ENCODE assay signal across 14 cellular contexts in genomic region chr19:40756502-40757110, GRCh38. TPM values are rescaled to one million over a fixed set of nuclear protein-coding genes. Genes with fewer than 3 reads are reported as not detected.
DNase-seq lines count a peak whose midpoint lies in the region; ATAC-seq and TF ChIP-seq lines count a peak whose summit lies in the region.
"Had no signal": no experiment of that assay in that cellular context is flagged by ENCODE, and none has a peak within 500 bp of the region (broad histone marks: within the 10 kb centered on the region; RNA-seq: fewer than 3 reads in every experiment).

No MANE protein-coding gene starts in this region.

- H3K27me3 ChIP-seq in GM06990 (replicated peaks; ENCODE audit: control insufficient read depth, insufficient read depth, low read length) (no peaks in the 10 kb centered on the region), mammary epithelial cell (ENCODE audit: insufficient read depth, low read length) (no peaks in the 10 kb centered on the region), trophoblast cell (ENCODE audit: insufficient read depth, low read length) (no peaks in the 10 kb centered on the region), vagina (no peaks in the 10 kb centered on the region)
- H3K27me3 ChIP-seq: transverse colon had no signal

- no peak overlapping the region for H4K91ac ChIP-seq in trophoblast cell (ENCODE audit: low read depth, low read length)

- no peak overlapping the region for H2BK5ac ChIP-seq in trophoblast cell (ENCODE audit: low read depth, low read length, poor library complexity)

- dilution Hi-C loops in mammary epithelial cell (cut with HindIII; ENCODE audit: low sequenced_read_pairs), result loop anchor here (10.0 kb wide), 1 partner anchor 258 kb away; no protein-coding TSS in a partner anchor

- H3K14ac ChIP-seq in trophoblast cell (ENCODE audit: low read length), result no peak overlapping the region

- H3K18ac ChIP-seq in trophoblast cell (ENCODE audit: low read length), result peak overlapping the region; percentile 64

- H2AFZ ChIP-seq in mammary epithelial cell (ENCODE audit: low read depth, low read length) (no peak overlapping the region), trophoblast cell (ENCODE audit: insufficient read depth, low read length, poor library complexity) (no peak overlapping the region)

- peak overlapping the region; percentile 35 for H4K12ac ChIP-seq in trophoblast cell (ENCODE audit: low read depth, low read length)

- peak overlapping the region; percentile 86 for H3K4ac ChIP-seq in trophoblast cell (ENCODE audit: low read depth, low read length)

- H3K9me3 ChIP-seq in mammary epithelial cell (replicated peaks; ENCODE audit: insufficient read depth, low read length) (no peaks in the 10 kb centered on the region), trophoblast cell (ENCODE audit: insufficient read depth, low read depth, low read length) (no peaks in the 10 kb centered on the region), vagina (no peaks in the 10 kb centered on the region)
- H3K9me3 ChIP-seq: transverse colon had no signal

- no peak for TF ChIP-seq CTCF in GM06990 (IDR thresholded peaks at IDR 0.05; ENCODE audit: insufficient read depth, low read length, poor library complexity, severe bottlenecking)
- TF ChIP-seq CTCF in mammary epithelial cell (conservative IDR thresholded peaks at IDR 0.05 in 1 of 2, IDR thresholded peaks at IDR 0.05 in 1 of 2; ENCODE audit: extremely low read depth in 1 of 2, insufficient read depth in 1 of 2, low read depth in 1 of 2, low read length in 2 of 2), result no peak
- no peak for TF ChIP-seq CTCF in vagina (IDR thresholded peaks at IDR 0.05)

- H3K4me2 ChIP-seq in mammary epithelial cell (ENCODE audit: insufficient read depth, low read depth, low read length) (no peak overlapping the region), trophoblast cell (ENCODE audit: low read length) (no peak overlapping the region)

- CTCF ChIA-PET in mammary epithelial cell (lab: Charles Lee; ENCODE audit: low non-redundant PET), result no interaction called here

- peak overlapping the region; percentile 33 for H3K27ac ChIP-seq in mammary epithelial cell (ENCODE audit: insufficient read depth, low read depth, low read length)
- no peak overlapping the region for H3K27ac ChIP-seq in trophoblast cell (ENCODE audit: low read depth, low read length)
- no peak overlapping the region for H3K27ac ChIP-seq in vagina
- H3K27ac ChIP-seq: transverse colon had no signal

- H3K23ac ChIP-seq in trophoblast cell (ENCODE audit: low read length), result no peak overlapping the region

- in situ Hi-C loops in mammary epithelial cell (cut with MboI; ENCODE audit: low sequenced_read_pairs in 2 of 2), result no loop called here

- H3K4me1 ChIP-seq in mammary epithelial cell (ENCODE audit: insufficient read depth, low read length) (peaks cover 28% of the 10 kb centered on the region), trophoblast cell (ENCODE audit: control insufficient read depth in 1 of 2, insufficient read depth in 2 of 2, low read length in 2 of 2) (peaks cover 20 to 27% of the 10 kb centered on the region in 2 experiments), vagina (peaks cover 54% of the 10 kb centered on the region)

- H3K79me2 ChIP-seq in mammary epithelial cell (ENCODE audit: insufficient read depth, low read length), result peaks cover 89% of the 10 kb centered on the region
- H3K79me2 ChIP-seq in trophoblast cell (ENCODE audit: control insufficient read depth, insufficient read depth, low read length, poor library complexity), result peaks cover 29% of the 10 kb centered on the region

- H4K20me1 ChIP-seq in mammary epithelial cell (ENCODE audit: insufficient read depth, low read length), result no peaks in the 10 kb centered on the region

- no peak for ATAC-seq in HG02840 (IDR thresholded peaks at IDR 0.05; ENCODE audit: low FRiP score, unreplicated experiment)

- H3K9ac ChIP-seq in mammary epithelial cell (ENCODE audit: insufficient read depth, low read length) (no peak overlapping the region), trophoblast cell (ENCODE audit: low read length) (no peak overlapping the region)

- no peak for TF ChIP-seq POLR2A in vagina (IDR thresholded peaks at IDR 0.05)

- H3K4me3 ChIP-seq in GM06990 (replicated peaks; ENCODE audit: low read depth, low read length) (peak overlapping the region; percentile 8; the same call in 1 of the 2 replicates), mammary epithelial cell (replicated peaks in 1 of 3; ENCODE audit: insufficient read depth in 1 of 3, low read depth in 2 of 3, low read length in 3 of 3) (no peak overlapping the region), trophoblast cell (ENCODE audit: low read depth, low read length) (no peak overlapping the region), vagina (no peak overlapping the region)
- H3K4me3 ChIP-seq: transverse colon had no signal

- H3K79me1 ChIP-seq in trophoblast cell (ENCODE audit: low read length), result peaks cover 6% of the 10 kb centered on the region

- H2BK12ac ChIP-seq in trophoblast cell (ENCODE audit: low read length), result no peak overlapping the region

- DNase-seq in GM06990 (ENCODE audit: extremely low read depth, insufficient read length) (no peak), T-helper 2 cell (peak in 3 of 5 experiments; percentile 25 to 75 (median 33)), mammary epithelial cell (peak; percentile 85), trophoblast cell (peak; percentile 87 to 95), NCI-H2107 (lab: John Stamatoyannopoulos, UW) (no peak), vagina (ENCODE audit: extremely low spot score in 2 of 2) (no peak), D341Med (ENCODE audit: low spot score) (no peak)
- DNase-seq: amniotic stem cell, erythroblast, NCI-H82, nucleus accumbens, transverse colon had no signal

- no peak overlapping the region for H2AK5ac ChIP-seq in trophoblast cell (ENCODE audit: low read length)

- no peak overlapping the region for H2BK120ac ChIP-seq in trophoblast cell (ENCODE audit: insufficient read depth, low read length, poor library complexity)

- no peak overlapping the region for H4K8ac ChIP-seq in trophoblast cell (ENCODE audit: low read depth, low read length)

- H3K36me3 ChIP-seq in GM06990 (ENCODE audit: control insufficient read depth, insufficient read depth, low read length) (peaks cover 34% of the 10 kb centered on the region), mammary epithelial cell (ENCODE audit: insufficient read depth, low read length) (peaks cover 24% of the 10 kb centered on the region), trophoblast cell (ENCODE audit: control insufficient read depth in 1 of 2, insufficient read depth in 2 of 2, low read length in 2 of 2) (peaks cover 52 to 57% of the 10 kb centered on the region in 2 experiments), vagina (peaks cover 0 to 64% of the 10 kb centered on the region in 2 donors)

- intact Hi-C loops in mammary epithelial cell (cut with micrococcal nuclease) (no loop called here), vagina (cut with DNase I) (loop anchor here (10.0 kb wide), 1 partner anchor 48 kb away; no protein-coding TSS in a partner anchor)

- no TSS peak for BruUV-seq in mammary epithelial cell (replicated peaks; lab: Mats Ljungman, UMichigan)

- WGBS in mammary epithelial cell (ENCODE audit: low coverage, missing lambda C conversion rate), result 45% methylated on average over 9 of the region's 11 CpGs
- no CpG with 5 or more reads among the region's 11 CpGs for WGBS in trophoblast cell (ENCODE audit: extremely low coverage, insufficient coverage, insufficient read length)

RNA-seq across cellular contexts. Expression of gene SNRPA, which starts 5.6 kb away (rescaled TPM):
- total RNA-seq in mammary epithelial cell (10 to 100 TPM; 28.2 to 99.3 TPM), vagina (72.7 TPM)
- polyA plus RNA-seq in mammary epithelial cell, result 117 TPM
- polyA minus RNA-seq in mammary epithelial cell, result 257 TPM
- polyA plus RNA-seq in trophoblast cell (2013), result 159 and 164 TPM in 2 replicates

RNA-seq across cellular contexts. Expression of gene ACTMAP, which starts 6.3 kb away (rescaled TPM):
- 10 to 100 TPM in 1 of 2 donors, 1 to 10 TPM in 1; 1.0 to 15.2 TPM for total RNA-seq in mammary epithelial cell
- 3.2 TPM for polyA plus RNA-seq in mammary epithelial cell
- 6.4 TPM for polyA minus RNA-seq in mammary epithelial cell
- 7.5 and 8.6 TPM in 2 replicates for polyA plus RNA-seq in trophoblast cell (2013)
- 2.2 TPM for total RNA-seq in vagina

RNA-seq across cellular contexts. Expression of gene MIA, which starts 18.7 kb away (rescaled TPM):
- 100 to 1,000 TPM; 106 to 107 TPM for total RNA-seq in mammary epithelial cell
- 166 TPM for polyA plus RNA-seq in mammary epithelial cell
- polyA minus RNA-seq in mammary epithelial cell, result 99.5 TPM
- polyA plus RNA-seq in trophoblast cell (2013), result 2.0 and 2.1 TPM in 2 replicates
- total RNA-seq in vagina, result 11.0 TPM
- total RNA-seq: T-helper 1 cell treated with Interleukin-12 subunit alpha and Interleukin-12 subunit beta and Interleukin-4 antibody, amounts not matched to agents 30 ng/mL and 1 ng/mL, for 36 hours had no signal

RNA-seq across cellular contexts. Expression of gene RAB4B, which starts 21.4 kb away (rescaled TPM):
- total RNA-seq in mammary epithelial cell (10 to 100 TPM in 1 of 2 donors, 1 to 10 TPM in 1; 9.0 to 23.5 TPM), vagina (22.3 TPM)
- 10.0 TPM for polyA plus RNA-seq in mammary epithelial cell
- polyA minus RNA-seq in mammary epithelial cell, result 12.0 TPM
- polyA plus RNA-seq in trophoblast cell (2013), result 16.0 and 16.2 TPM in 2 replicates

RNA-seq across cellular contexts. Expression of gene ITPKC, which starts 39.7 kb away (rescaled TPM):
- total RNA-seq in mammary epithelial cell (10 to 100 TPM; 38.7 to 40.0 TPM), vagina (92.6 TPM)
- 25.4 TPM for polyA plus RNA-seq in mammary epithelial cell
- polyA minus RNA-seq in mammary epithelial cell, result 36.0 TPM
- 13.1 and 13.5 TPM in 2 replicates for polyA plus RNA-seq in trophoblast cell (2013)

Comparison
In these comparisons a context has a peak if more than half of its experiments do, and no peak if none do; other contexts are left out.
1. DNase-seq: peak in T-helper 2 cell (3 of 5), mammary epithelial cell (single experiment) and trophoblast cell (2 of 2); none in GM06990 (single experiment), NCI-H2107 (single experiment), vagina (0 of 2) and D341Med (single experiment).